Comparison of ENCODE assay signal across 13 cellular contexts in the genomic region with DNA sequence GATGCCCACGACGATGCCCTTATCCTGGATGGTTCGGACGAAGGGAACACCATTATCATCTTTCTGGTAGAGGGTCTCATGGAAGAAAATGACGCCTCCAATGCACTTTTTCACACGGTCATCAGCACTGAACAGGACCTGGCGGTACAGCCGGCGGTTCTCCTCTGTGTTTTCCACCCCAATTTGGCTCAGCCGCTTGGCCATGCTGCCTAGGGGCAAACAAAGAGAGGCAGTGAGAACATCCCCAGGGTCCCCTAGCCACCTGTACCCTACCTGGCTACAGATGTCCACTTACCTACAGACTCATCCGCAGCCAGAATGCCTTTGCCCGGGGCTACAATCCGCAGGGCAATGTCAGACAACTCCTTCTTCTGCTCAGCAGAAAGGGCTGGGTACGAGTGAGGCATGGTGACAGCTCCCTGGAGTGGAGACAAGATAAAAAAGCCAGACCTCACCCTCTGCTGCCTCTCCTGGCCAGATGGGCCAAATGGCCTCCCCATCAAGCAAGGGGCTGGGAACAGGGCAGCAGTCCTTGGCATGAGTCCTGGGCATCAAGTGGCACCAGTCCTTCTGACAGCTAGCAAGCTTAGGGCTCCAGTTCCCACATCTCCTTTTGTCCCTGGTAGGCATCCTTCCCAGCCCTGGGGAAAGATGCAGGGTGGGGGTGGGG. TPM values are rescaled to one million over a fixed set of nuclear protein-coding genes. Genes with fewer than 3 reads are reported as not detected.
DNase-seq lines count a peak whose midpoint lies in the region; ATAC-seq and TF ChIP-seq lines count a peak whose summit lies in the region.
"Had no signal": no experiment of that assay in that cellular context is flagged by ENCODE, and none has a peak within 500 bp of the region (broad histone marks: within the 10 kb centered on the region; RNA-seq: fewer than 3 reads in every experiment).

No MANE protein-coding gene starts in this region.

- peaks cover 32% of the 10 kb centered on the region for H3K36me3 ChIP-seq in Karpas-422 (ENCODE audit: insufficient read depth, low read length)
- no peaks in the 10 kb centered on the region for H3K36me3 ChIP-seq in neural progenitor cell

- no peak overlapping the region for H3K4me3 Mint-ChIP-seq in neural progenitor cell

- H3K9ac ChIP-seq in Karpas-422 (ENCODE audit: low read length) (peak overlapping the region; percentile 54), neural progenitor cell (no peak overlapping the region)

- H2AFZ ChIP-seq in Karpas-422 (ENCODE audit: low read length) (no peak overlapping the region), neural progenitor cell (replicated peaks) (no peak overlapping the region)

- H4K20me1 ChIP-seq in Karpas-422 (ENCODE audit: insufficient read depth, low read depth, low read length) (no peaks in the 10 kb centered on the region), neural progenitor cell (ENCODE audit: low read depth) (peaks cover 22% of the 10 kb centered on the region)

- no peak for TF ChIP-seq CTCF in coronary artery (IDR thresholded peaks at IDR 0.05)
- TF ChIP-seq CTCF in neural progenitor cell (IDR thresholded peaks at IDR 0.05), result peak; percentile 7

- no peaks in the 10 kb centered on the region for H3K9me2 ChIP-seq in Karpas-422 (replicated peaks; ENCODE audit: insufficient read depth, low read length)

- no peaks in the 10 kb centered on the region for H3K9me3 Mint-ChIP-seq in neural progenitor cell
- H3K9me3 Mint-ChIP-seq: mesothelial cell of epicardium had no signal

- H3K36me3 Mint-ChIP-seq in neural progenitor cell, result peaks cover 18% of the 10 kb centered on the region

- H3K4me1 ChIP-seq in Karpas-422 (ENCODE audit: low read length), result peaks cover 43% of the 10 kb centered on the region
- no peaks in the 10 kb centered on the region for H3K4me1 ChIP-seq in neural progenitor cell

- H3F3A ChIP-seq in neural progenitor cell (ENCODE audit: low read depth), result peaks cover 37% of the 10 kb centered on the region

- H3K4me1 Mint-ChIP-seq in neural progenitor cell, result peaks cover 24% of the 10 kb centered on the region

- peaks cover 13% of the 10 kb centered on the region for H3K27me3 Mint-ChIP-seq in neural progenitor cell (ENCODE audit: insufficient read depth, low read depth)

- H3K4me2 ChIP-seq in Karpas-422 (ENCODE audit: low read depth, low read length, poor library complexity, severe bottlenecking) (peak overlapping the region; percentile 56), neural progenitor cell (peak overlapping the region; percentile 33)

- no peaks in the 10 kb centered on the region for H3K27me3 ChIP-seq in Karpas-422 (ENCODE audit: low read length)
- H3K27me3 ChIP-seq in neural progenitor cell, result peaks cover 28% of the 10 kb centered on the region

- H3K4me3 ChIP-seq in Karpas-422 (ENCODE audit: low read length), result peak overlapping the region; percentile 52; the same call in 1 of the 2 replicates
- H3K4me3 ChIP-seq in coronary artery, result no peak overlapping the region
- no peak overlapping the region for H3K4me3 ChIP-seq in neural progenitor cell

- peaks cover 14% of the 10 kb centered on the region for H3K79me2 ChIP-seq in Karpas-422 (ENCODE audit: low read length)
- H3K79me2 ChIP-seq in neural progenitor cell (ENCODE audit: low read depth), result peaks cover 9% of the 10 kb centered on the region

- no peak for ATAC-seq in HG03432 (IDR thresholded peaks at IDR 0.05; ENCODE audit: unreplicated experiment)
- ATAC-seq in GM19324 (IDR thresholded peaks at IDR 0.05; ENCODE audit: low FRiP score, unreplicated experiment), result no peak

- DNase-seq in DMS53 (lab: John Stamatoyannopoulos, UW) (peak; percentile 14), DMS53 treated with DMSO at 0.1 percent for 48 hours (lab: John Stamatoyannopoulos, UW; ENCODE audit: unreplicated experiment) (no peak), Karpas-422 (no peak), coronary artery (ENCODE audit: low spot score) (peak; percentile 62), neural progenitor cell (ENCODE audit: low spot score) (peak; percentile 17), NCI-H774 (lab: John Stamatoyannopoulos, UW) (no peak)
- DNase-seq: activated gamma-delta T cell; DMS79; effector memory CD4-positive, alpha-beta T cell; GOT3 had no signal

- no peaks in the 10 kb centered on the region for H3K9me3 ChIP-seq in Karpas-422 (ENCODE audit: low read length)
- no peaks in the 10 kb centered on the region for H3K9me3 ChIP-seq in neural progenitor cell (ENCODE audit: low read depth)

- no peak overlapping the region for H3K27ac Mint-ChIP-seq in neural progenitor cell
- H3K27ac Mint-ChIP-seq: mesothelial cell of epicardium had no signal

- H3K27ac ChIP-seq in Karpas-422 (ENCODE audit: low read length) (peak overlapping the region; percentile 12), coronary artery (no peak overlapping the region), neural progenitor cell (no peak overlapping the region)

RNA-seq across cellular contexts. Expression of gene ALDOC, which starts 1.4 kb away (rescaled TPM):
- 309 and 552 TPM in 2 replicates for total RNA-seq in Karpas-422 (2014; rRNA removed; shearing (Covaris generic); ENCODE audit: low replicate concordance)
- 38.6 and 66.6 TPM in 2 replicates for total RNA-seq in neural progenitor cell (ENCODE audit: low replicate concordance)

RNA-seq across cellular contexts. Expression of gene PIGS, which starts 3.9 kb away (rescaled TPM):
- total RNA-seq in Karpas-422 (2014; rRNA removed; shearing (Covaris generic); ENCODE audit: low replicate concordance), result 39.2 and 50.2 TPM in 2 replicates
- total RNA-seq in neural progenitor cell (ENCODE audit: low replicate concordance), result 15.2 and 39.5 TPM in 2 replicates

RNA-seq across cellular contexts. Expression of gene UNC119, which starts 22.8 kb away (rescaled TPM):
- 34.0 and 70.2 TPM in 2 replicates for total RNA-seq in Karpas-422 (2014; rRNA removed; shearing (Covaris generic); ENCODE audit: low replicate concordance)
- total RNA-seq in neural progenitor cell (ENCODE audit: low replicate concordance), result 61.4 and 103 TPM in 2 replicates

RNA-seq across cellular contexts. Expression of gene SPAG5, which starts 23.6 kb away (rescaled TPM):
- 51.0 and 58.1 TPM in 2 replicates for total RNA-seq in Karpas-422 (2014; rRNA removed; shearing (Covaris generic); ENCODE audit: low replicate concordance)
- total RNA-seq in neural progenitor cell (ENCODE audit: low replicate concordance), result 141 TPM in 2 replicates

RNA-seq across cellular contexts. Expression of gene RSKR, which starts 38.7 kb away (rescaled TPM):
- 25.5 and 33.5 TPM in 2 replicates for total RNA-seq in Karpas-422 (2014; rRNA removed; shearing (Covaris generic); ENCODE audit: low replicate concordance)
- 26.5 and 31.8 TPM in 2 replicates for total RNA-seq in neural progenitor cell (ENCODE audit: low replicate concordance)

Comparison
In these comparisons a context has a peak if more than half of its experiments do, and no peak if none do; other contexts are left out.
1. DNase-seq: peak in DMS53 (single experiment), coronary artery (single experiment) and neural progenitor cell (single experiment); none in DMS53 treated with DMSO at 0.1 percent for 48 hours (single experiment), Karpas-422 (single experiment) and NCI-H774 (single experiment).